ENCODE assay signal across 20 cellular contexts in genomic region chr6:55869731-55870130, GRCh38. TPM values are rescaled to one million over a fixed set of nuclear protein-coding genes. Genes with fewer than 3 reads are reported as not detected.
DNase-seq lines count a peak whose midpoint lies in the region; ATAC-seq, FAIRE-seq and TF ChIP-seq lines count a peak whose summit lies in the region.
"Had no signal": no experiment of that assay in that cellular context is flagged by ENCODE, and none has a peak within 500 bp of the region (broad histone marks: within the 10 kb centered on the region; RNA-seq: fewer than 3 reads in every experiment).

No MANE protein-coding gene starts in this region.

- no peak overlapping the region for H3K18ac ChIP-seq in neuronal stem cell (ENCODE audit: low read length)

- H3K9ac ChIP-seq in OCI-LY3 (ENCODE audit: low read length) (no peak overlapping the region), neuronal stem cell (ENCODE audit: low read depth, low read length, poor library complexity) (no peak overlapping the region)

- WGBS in neuronal stem cell (ENCODE audit: extremely low coverage in 2 of 2, insufficient read length in 2 of 2, insufficient replicate concordance in 1 of 2), 2 donors: no CpG with 5 or more reads among the region's 1 CpG

- TF ChIP-seq CTCF in OCI-LY3 (IDR thresholded peaks at IDR 0.05; ENCODE audit: low read depth, low read length) (no peak), choroid plexus epithelial cell (conservative IDR thresholded peaks at IDR 0.05; ENCODE audit: low read depth, low read length) (no peak)

- H4K91ac ChIP-seq in neuronal stem cell (ENCODE audit: low read depth, low read length, poor library complexity): no peak overlapping the region

- H3K4me3 Mint-ChIP-seq in activated naive CD8-positive, alpha-beta T cell treated with anti-CD3 and anti-CD28 coated beads, Interleukin-2, amount 50 U/mL, for 24 hours: no peak overlapping the region
- H3K4me3 Mint-ChIP-seq: activated CD8-positive, alpha-beta T cell treated with anti-CD3 and anti-CD28 coated beads for 36 hours; CD8-positive, alpha-beta memory T cell; T-helper 17 cell had no signal

- H3K9me3 ChIP-seq in OCI-LY3 (ENCODE audit: insufficient read depth, low read length): no peaks in the 10 kb centered on the region
- peaks cover 0 to 6% of the 10 kb centered on the region in 2 donors for H3K9me3 ChIP-seq in neuronal stem cell (replicated peaks in 1 of 2; ENCODE audit: control insufficient read depth in 2 of 2, insufficient read depth in 1 of 2, low read depth in 1 of 2, low read length in 2 of 2)
- H3K9me3 ChIP-seq: HAP-1, mucosa of descending colon, right lobe of liver, uterus had no signal

- H3K4me1 ChIP-seq in OCI-LY3 (ENCODE audit: low read length) (peaks cover 38% of the 10 kb centered on the region), neuronal stem cell (ENCODE audit: control insufficient read depth in 2 of 2, insufficient read depth in 1 of 2, low read depth in 1 of 2, low read length in 2 of 2) (peaks cover 0 to 17% of the 10 kb centered on the region in 2 donors)
- H3K4me1 ChIP-seq: HAP-1, right lobe of liver, uterus had no signal

- H2BK15ac ChIP-seq in neuronal stem cell (ENCODE audit: low read length): no peak overlapping the region

- H3K14ac ChIP-seq in neuronal stem cell (ENCODE audit: low read length): no peak overlapping the region

- no peak overlapping the region for H4K8ac ChIP-seq in neuronal stem cell (ENCODE audit: low read depth, low read length)

- FAIRE-seq in H54 (lab: Jason Lieb, UNC): peak; percentile 53

- no peaks in the 10 kb centered on the region for H3K79me2 ChIP-seq in OCI-LY3 (ENCODE audit: low read length)

- H2AFZ ChIP-seq in OCI-LY3 (ENCODE audit: low read depth, low read length) (no peak overlapping the region), neuronal stem cell (ENCODE audit: low read length) (peak overlapping the region; percentile 25)

- H3K27ac ChIP-seq in OCI-LY3 (ENCODE audit: low read length): peak overlapping the region; percentile 16; the same call in 1 of the 2 replicates
- no peak overlapping the region for H3K27ac ChIP-seq in neuronal stem cell (replicated peaks; ENCODE audit: low read length)
- H3K27ac ChIP-seq: right lobe of liver, uterus, WERI-Rb-1 had no signal

- in situ Hi-C loops in KBM-7 (cut with MboI; ENCODE audit: low pct_unique_long_range_greater_than_20kb, low sequenced_read_pairs): no loop called here

- no peaks in the 10 kb centered on the region for H3K36me3 Mint-ChIP-seq in activated naive CD8-positive, alpha-beta T cell treated with anti-CD3 and anti-CD28 coated beads, Interleukin-2, amount 50 U/mL, for 24 hours (ENCODE audit: low read depth)
- H3K36me3 Mint-ChIP-seq: CD8-positive, alpha-beta memory T cell had no signal

- no peak overlapping the region for H2AK5ac ChIP-seq in neuronal stem cell (ENCODE audit: low read depth, low read length)

- no peaks in the 10 kb centered on the region for H3K27me3 Mint-ChIP-seq in activated naive CD8-positive, alpha-beta T cell treated with anti-CD3 and anti-CD28 coated beads, Interleukin-2, amount 50 U/mL, for 24 hours
- H3K27me3 Mint-ChIP-seq: activated CD8-positive, alpha-beta T cell treated with anti-CD3 and anti-CD28 coated beads for 36 hours; CD8-positive, alpha-beta memory T cell; T-helper 17 cell had no signal

- H3K4me1 Mint-ChIP-seq in activated naive CD8-positive, alpha-beta T cell treated with anti-CD3 and anti-CD28 coated beads, Interleukin-2, amount 50 U/mL, for 24 hours: peaks cover 3% of the 10 kb centered on the region
- H3K4me1 Mint-ChIP-seq: CD8-positive, alpha-beta memory T cell; T-helper 17 cell had no signal

- H3K4me2 ChIP-seq in OCI-LY3 (ENCODE audit: low read length) (peak overlapping the region; percentile 58), neuronal stem cell (ENCODE audit: insufficient read depth, low read length, poor library complexity, severe bottlenecking) (no peak overlapping the region)

- H3K9me3 Mint-ChIP-seq in activated naive CD8-positive, alpha-beta T cell treated with anti-CD3 and anti-CD28 coated beads, Interleukin-2, amount 50 U/mL, for 24 hours: peaks cover 6% of the 10 kb centered on the region

- H3K4ac ChIP-seq in neuronal stem cell (ENCODE audit: low read length): no peak overlapping the region

- H2BK120ac ChIP-seq in neuronal stem cell (ENCODE audit: low read depth, low read length): no peak overlapping the region

- no peak for ATAC-seq in activated naive CD8-positive, alpha-beta T cell treated with anti-CD3 and anti-CD28 coated beads, Interleukin-2, amount 50 U/mL, for 24 hours
- ATAC-seq in HG03342 (IDR thresholded peaks at IDR 0.05; ENCODE audit: unreplicated experiment): no peak
- ATAC-seq: right lobe of liver, T-helper 17 cell had no signal

- H3K4me3 ChIP-seq in OCI-LY3 (ENCODE audit: low read length) (0 out of 2 replicates have a peak overlapping the region, but pooled peaks have one; percentile 34), choroid plexus epithelial cell (ENCODE audit: low read depth, low read length) (peak overlapping the region; percentile 20), neuronal stem cell (ENCODE audit: low read length in 2 of 2) (no peak overlapping the region)
- H3K4me3 ChIP-seq: HAP-1, mucosa of descending colon, right lobe of liver, uterus had no signal

- no peak for TF ChIP-seq POLR2A in H54 (IDR thresholded peaks at IDR 0.05; ENCODE audit: low read depth, low read length)

- no peak overlapping the region for H2BK5ac ChIP-seq in neuronal stem cell (ENCODE audit: low read length)

- H4K20me1 ChIP-seq in OCI-LY3 (ENCODE audit: insufficient read depth, low read length): no peaks in the 10 kb centered on the region

- no peak overlapping the region for H3K27ac Mint-ChIP-seq in activated naive CD8-positive, alpha-beta T cell treated with anti-CD3 and anti-CD28 coated beads, Interleukin-2, amount 50 U/mL, for 24 hours
- H3K27ac Mint-ChIP-seq: activated CD8-positive, alpha-beta T cell treated with anti-CD3 and anti-CD28 coated beads for 36 hours; CD8-positive, alpha-beta memory T cell; T-helper 17 cell had no signal

- H3K27me3 ChIP-seq in OCI-LY3 (ENCODE audit: low read depth, low read length) (no peaks in the 10 kb centered on the region), neuronal stem cell (ENCODE audit: control insufficient read depth in 3 of 3, insufficient read depth in 3 of 3, low read depth in 1 of 3, low read length in 3 of 3) (no peaks in the 10 kb centered on the region)
- H3K27me3 ChIP-seq: right lobe of liver, uterus had no signal

- no peak overlapping the region for H2BK12ac ChIP-seq in neuronal stem cell (ENCODE audit: low read length)

- H3K36me3 ChIP-seq in OCI-LY3 (replicated peaks; ENCODE audit: low read depth, low read length): no peaks in the 10 kb centered on the region
- no peaks in the 10 kb centered on the region for H3K36me3 ChIP-seq in neuronal stem cell (replicated peaks in 1 of 2; ENCODE audit: control insufficient read depth in 2 of 2, insufficient read depth in 2 of 2, low read length in 2 of 2)
- H3K36me3 ChIP-seq: HAP-1, right lobe of liver, uterus, WERI-Rb-1 had no signal

- no peaks in the 10 kb centered on the region for H3K79me1 ChIP-seq in neuronal stem cell (ENCODE audit: low read depth, low read length)

- DNase-seq in H54 (ENCODE audit: insufficient read length, low spot score): no peak
- no peak for DNase-seq in choroid plexus epithelial cell (ENCODE audit: low read depth)
- no peak for DNase-seq in neuronal stem cell (ENCODE audit: low spot score)
- DNase-seq in NCI-H2107 treated with DMSO at 0.1 percent for 48 hours (lab: John Stamatoyannopoulos, UW; ENCODE audit: unreplicated experiment): no peak
- no peak for DNase-seq in activated naive CD8-positive, alpha-beta T cell treated with anti-CD3 and anti-CD28 coated beads, Interleukin-2, amount 50 U/mL, for 24 hours
- no peak for DNase-seq in KBM-7
- DNase-seq: activated T-cell treated with anti-CD3 and anti-CD28 coated beads, Interleukin-2, amount 50 U/mL, for 48 hours; CD8-positive, alpha-beta memory T cell; cortex of kidney; mucosa of descending colon; MV-4-11; right lobe of liver; stimulated activated naive CD4-positive, alpha-beta T cell; T-helper 17 cell; uterus; WERI-Rb-1 had no signal

- no peak overlapping the region for H3K23ac ChIP-seq in neuronal stem cell (ENCODE audit: low read depth, low read length, poor library complexity)

RNA-seq across cellular contexts. Expression of gene BMP5, which starts 5.7 kb away (rescaled TPM):
- 1.2 TPM for polyA plus RNA-seq in neuronal stem cell (2013, experiment 1 of 2)
- 1.2 TPM for polyA plus RNA-seq in neuronal stem cell (2013, experiment 2 of 2)
- polyA plus RNA-seq: CD8-positive, alpha-beta memory T cell had no signal

Comparison
In these comparisons a context has a peak if more than half of its experiments do, and no peak if none do; other contexts are left out.
1. H3K4me3 ChIP-seq: peak in OCI-LY3 (single experiment) and choroid plexus epithelial cell (single experiment); none in neuronal stem cell (0 of 2).